13 cellular contexts compared by ENCODE assay signal in genomic region chr19:17557461-17557860, GRCh38. TPM values are rescaled to one million over a fixed set of nuclear protein-coding genes. Genes with fewer than 3 reads are reported as not detected.
DNase-seq lines count a peak whose midpoint lies in the region; ATAC-seq, FAIRE-seq and TF ChIP-seq lines count a peak whose summit lies in the region.
"Had no signal": no experiment of that assay in that cellular context is flagged by ENCODE, and none has a peak within 500 bp of the region (broad histone marks: within the 10 kb centered on the region; RNA-seq: fewer than 3 reads in every experiment).

No MANE protein-coding gene starts in this region.

- no peak overlapping the region for H3K9ac ChIP-seq in K562 (ENCODE audit: insufficient read depth in 1 of 2, low read depth in 2 of 2, low read length in 2 of 2)

- TF ChIP-seq RAD21 in K562 (CRISPR knock-in tag; conservative IDR thresholded peaks at IDR 0.05 in 1 of 2, IDR thresholded peaks at IDR 0.05 in 1 of 2) = no peak

- H2AFZ ChIP-seq in K562 (ENCODE audit: low read depth, low read length) = no peak overlapping the region

- no peak overlapping the region for H3K4me2 ChIP-seq in K562 (ENCODE audit: insufficient read depth, low read length)

- H3K36me3 Mint-ChIP-seq in activated T-cell treated with anti-CD3 and anti-CD28 coated beads, Interleukin-2, amount 50 U/mL, for 72 hours (ENCODE audit: insufficient read depth in 2 of 2) = peaks cover 7 to 13% of the 10 kb centered on the region in 2 donors

- H3K9me3 ChIP-seq in K562 (replicated peaks; ENCODE audit: control insufficient read depth, insufficient read depth, low read depth, low read length) (no peaks in the 10 kb centered on the region), neutrophil (no peaks in the 10 kb centered on the region), esophagus muscularis mucosa (no peaks in the 10 kb centered on the region)

- no TSS peak for BruUV-seq in K562 (replicated peaks; lab: Mats Ljungman, UMichigan)

- TF ChIP-seq POLR2A in K562 (conservative IDR thresholded peaks at IDR 0.05) = no peak
- no peak for TF ChIP-seq POLR2A in esophagus muscularis mucosa (IDR thresholded peaks at IDR 0.05; ENCODE audit: low read depth)

- FAIRE-seq in K562 (lab: Jason Lieb, UNC) = no peak

- in situ Hi-C loops in K562 (cut with MboI) = no loop called here

- H3K27me3 Mint-ChIP-seq in activated T-cell treated with anti-CD3 and anti-CD28 coated beads, Interleukin-2, amount 50 U/mL, for 72 hours (ENCODE audit: low read depth) = no peaks in the 10 kb centered on the region

- H3K27ac ChIP-seq in K562 (ENCODE audit: extremely low read depth, low read depth, low read length) = no peak overlapping the region
- peak overlapping the region; percentile 89 for H3K27ac ChIP-seq in neutrophil
- H3K27ac ChIP-seq in esophagus muscularis mucosa (replicated peaks in 1 of 4) = no peak overlapping the region

- H3K4me3 ChIP-seq in K562 = no peak overlapping the region
- peak overlapping the region in 1 of 2 experiments; percentile 85 for H3K4me3 ChIP-seq in neutrophil (ENCODE audit: low read depth in 1 of 2, low read length in 1 of 2)
- H3K4me3 ChIP-seq in esophagus muscularis mucosa = no peak overlapping the region
- H3K4me3 ChIP-seq: lung had no signal

- no peak for TF ChIP-seq CTCF in K562 (IDR thresholded peaks at IDR 0.05 in 2 of 3, conservative IDR thresholded peaks at IDR 0.05 in 1 of 3; ENCODE audit: insufficient read depth in 2 of 3, low read depth in 1 of 3, low read length in 3 of 3)
- TF ChIP-seq CTCF in neutrophil (IDR thresholded peaks at IDR 0.05) = no peak
- TF ChIP-seq CTCF in esophagus muscularis mucosa (IDR thresholded peaks at IDR 0.05) = no peak

- H3K79me2 ChIP-seq in K562 (ENCODE audit: control insufficient read depth, insufficient read depth, low read length) = peaks cover 33% of the 10 kb centered on the region

- peak overlapping the region; percentile 55 to 86 for H3K4me3 Mint-ChIP-seq in activated T-cell treated with anti-CD3 and anti-CD28 coated beads, Interleukin-2, amount 50 U/mL, for 72 hours

- CTCF ChIA-PET in K562 (lab: Yijun Ruan, JAX; ENCODE audit: low intra/inter-chr PET ratio) = no interaction called here

- intact Hi-C loops in K562 (cut with micrococcal nuclease) = no loop called here
- intact Hi-C loops in esophagus muscularis mucosa (cut with DNase I) = no loop called here

- TF ChIP-seq EP300 in K562 (IDR thresholded peaks at IDR 0.05; ENCODE audit: low read length) (no peak), esophagus muscularis mucosa (IDR thresholded peaks at IDR 0.05) (no peak)

- H3K27ac Mint-ChIP-seq in activated T-cell treated with anti-CD3 and anti-CD28 coated beads, Interleukin-2, amount 50 U/mL, for 72 hours = no peak overlapping the region

- H3K9me3 Mint-ChIP-seq in activated T-cell treated with anti-CD3 and anti-CD28 coated beads, Interleukin-2, amount 50 U/mL, for 72 hours = no peaks in the 10 kb centered on the region

- 95% methylated on average over 9 of the region's 9 CpGs for WGBS in K562 (ENCODE audit: insufficient coverage, low coverage, missing lambda C conversion rate)
- WGBS in esophagus muscularis mucosa = 79% methylated on average over 9 of the region's 9 CpGs

- peaks cover 47% of the 10 kb centered on the region for H3K36me3 ChIP-seq in K562 (ENCODE audit: control insufficient read depth, insufficient read depth, low read length)
- peaks cover 20% of the 10 kb centered on the region for H3K36me3 ChIP-seq in neutrophil
- H3K36me3 ChIP-seq in esophagus muscularis mucosa = peaks cover 17 to 50% (median 40%) of the 10 kb centered on the region in 4 donors

- no peaks in the 10 kb centered on the region for H3K9me1 ChIP-seq in K562 (ENCODE audit: control insufficient read depth, insufficient read depth, low read length)

- H4K20me1 ChIP-seq in K562 (replicated peaks; ENCODE audit: control insufficient read depth, insufficient read depth, low read length) = no peaks in the 10 kb centered on the region

- peaks cover 10 to 38% of the 10 kb centered on the region in 2 experiments; a peak in 4 of 5 replicates for H3K4me1 ChIP-seq in K562 (replicated peaks in 1 of 2; ENCODE audit: control insufficient read depth in 2 of 2, insufficient read depth in 2 of 2, low read length in 2 of 2)
- H3K4me1 ChIP-seq in neutrophil (ENCODE audit: control insufficient read depth in 1 of 2, insufficient read depth in 1 of 2, low read depth in 1 of 2, low read length in 1 of 2) = peaks cover 55 to 71% of the 10 kb centered on the region in 2 experiments
- peaks cover 36 to 61% (median 49%) of the 10 kb centered on the region in 4 donors for H3K4me1 ChIP-seq in esophagus muscularis mucosa

- POLR2A ChIA-PET in K562 (lab: Yijun Ruan, JAX) = interaction anchor here (0.6 to 2.4 kb wide), 3 partner anchors 11 to 19 kb away, joined by 3 to 8 read pairs (median 4); no protein-coding TSS in a partner anchor

- DNase-seq in activated T-cell treated with anti-CD3 and anti-CD28 coated beads, Interleukin-2, amount 50 U/mL, for 72 hours = no peak
- no peak for DNase-seq in activated T-cell treated with anti-CD3 and anti-CD28 coated beads for 4 hours
- peak; percentile 46 for DNase-seq in NOMO-1 treated with dmso at 0.1 percent for 144 hours (lab: John Stamatoyannopoulos, UW; ENCODE audit: unreplicated experiment)
- DNase-seq in K562 (ENCODE audit: extremely low read depth in 1 of 4, low spot score in 3 of 4) = no peak
- DNase-seq in RPMI8226 = no peak
- DNase-seq in effector CD8-positive, alpha-beta T cell (lab: John Stamatoyannopoulos, UW) = no peak
- DNase-seq in esophagus muscularis mucosa (ENCODE audit: extremely low spot score) = no peak
- DNase-seq: EL, HCEC 1CT, NCI-H146, NCI-H774 had no signal

- H3K27me3 ChIP-seq in K562 (ENCODE audit: control insufficient read depth in 2 of 2, insufficient read depth in 2 of 2, low read length in 2 of 2) (no peaks in the 10 kb centered on the region), neutrophil (no peaks in the 10 kb centered on the region), esophagus muscularis mucosa (peaks cover 0 to 3% (median 0%) of the 10 kb centered on the region in 4 donors)

- peaks cover 17% of the 10 kb centered on the region for H3K4me1 Mint-ChIP-seq in activated T-cell treated with anti-CD3 and anti-CD28 coated beads, Interleukin-2, amount 50 U/mL, for 72 hours (ENCODE audit: low read depth)

- no peak for ATAC-seq in activated T-cell treated with anti-CD3 and anti-CD28 coated beads, Interleukin-2, amount 50 U/mL, for 72 hours (replicated peaks in 1 of 2)
- ATAC-seq in K562 = no peak

RNA-seq across cellular contexts. Expression of gene COLGALT1, which starts 2.0 kb away (rescaled TPM):
- 10 to 100 TPM; 38.3 to 46.3 TPM for total RNA-seq in activated T-cell treated with anti-CD3 and anti-CD28 coated beads, Interleukin-2, amount 50 U/mL, for 72 hours
- 106 and 273 TPM in 2 replicates for total RNA-seq in K562 (2011; cell fraction: chromatin; rRNA removed; ENCODE audit: low replicate concordance)
- total RNA-seq in K562 (2011; cell fraction: nucleolus; rRNA removed) = 296 and 314 TPM in 2 replicates
- total RNA-seq in K562 (2011; cell fraction: nucleoplasm; rRNA removed) = 215 and 219 TPM in 2 replicates
- total RNA-seq in K562 (2014; rRNA removed) (82.6 and 90.5 TPM in 2 replicates), K562 (2014; rRNA removed; fragmentation: Illumina TruSeq; extraction: Trizol) (35.5 and 50.0 TPM in 2 replicates), K562 (2015; rRNA removed; fragmentation: Illumina TruSeq; extraction: Trizol) (64.3 and 64.8 TPM in 2 replicates), K562 (2021) (119 TPM in 2 replicates), esophagus muscularis mucosa (10 to 100 TPM; 54.2 to 92.6 (median 61.5) TPM)
- polyA plus RNA-seq in K562 (2011; rRNA removed) (114 and 144 TPM in 2 replicates), K562 (2014; fragmentation: Illumina TruSeq; extraction: Trizol) (84.8 and 97.0 TPM in 2 replicates), K562 (2014; fragmentation: Nextera tagmentation; extraction: Ambion mirVana) (10 to 100 TPM in 1 of 2 experiments, 1 to 10 TPM in 1; 4.9 to 18.1 TPM), K562 (2014; rRNA removed) (86.0 and 87.5 TPM in 2 replicates)
- polyA plus RNA-seq in K562 (2011; cell fraction: cytosol; rRNA removed) = 128 and 182 TPM in 2 replicates
- 207 and 344 TPM in 2 replicates for polyA plus RNA-seq in K562 (2011; cell fraction: nucleus; rRNA removed)
- polyA plus RNA-seq in K562 (2012) = 78.2 and 109 TPM in 2 replicates
- 78.1 and 108 TPM in 2 replicates for polyA minus RNA-seq in K562 (2011; rRNA and poly(A)+ RNA removed)
- 89.7 and 127 TPM in 2 replicates for polyA minus RNA-seq in K562 (2011; cell fraction: cytosol; rRNA and poly(A)+ RNA removed)
- polyA minus RNA-seq in K562 (2011; cell fraction: nucleus; rRNA and poly(A)+ RNA removed) = 32.6 and 43.8 TPM in 2 replicates

RNA-seq across cellular contexts. Expression of gene PGLS, which starts 46.0 kb away (rescaled TPM):
- total RNA-seq in activated T-cell treated with anti-CD3 and anti-CD28 coated beads, Interleukin-2, amount 50 U/mL, for 72 hours = 10 to 100 TPM; 56.5 to 63.6 TPM
- total RNA-seq in K562 (2011; cell fraction: chromatin; rRNA removed; ENCODE audit: low replicate concordance) = 25.8 and 59.8 TPM in 2 replicates
- 50.9 and 57.9 TPM in 2 replicates for total RNA-seq in K562 (2011; cell fraction: nucleolus; rRNA removed)
- 34.4 and 35.8 TPM in 2 replicates for total RNA-seq in K562 (2011; cell fraction: nucleoplasm; rRNA removed)
- total RNA-seq in K562 (2014; rRNA removed) (38.1 and 42.4 TPM in 2 replicates), K562 (2014; rRNA removed; fragmentation: Illumina TruSeq; extraction: Trizol) (5.7 and 10.9 TPM in 2 replicates), K562 (2015; rRNA removed; fragmentation: Illumina TruSeq; extraction: Trizol) (27.7 and 31.0 TPM in 2 replicates), K562 (2021) (61.1 and 65.5 TPM in 2 replicates), esophagus muscularis mucosa (10 to 100 TPM; 39.0 to 75.5 (median 49.9) TPM)
- polyA plus RNA-seq in K562 (2011; rRNA removed) (21.2 and 39.4 TPM in 2 replicates), K562 (2014; fragmentation: Illumina TruSeq; extraction: Trizol) (23.7 and 27.1 TPM in 2 replicates), K562 (2014; fragmentation: Nextera tagmentation; extraction: Ambion mirVana) (1 to 10 TPM in 1 of 2 experiments, under 1 TPM in 1; 0.79 to 1.1 TPM), K562 (2014; rRNA removed) (51.7 and 52.6 TPM in 2 replicates)
- 57.8 and 119 TPM in 2 replicates for polyA plus RNA-seq in K562 (2011; cell fraction: cytosol; rRNA removed)
- polyA plus RNA-seq in K562 (2011; cell fraction: nucleus; rRNA removed) = 39.0 and 56.0 TPM in 2 replicates
- polyA plus RNA-seq in K562 (2012) = 40.4 and 112 TPM in 2 replicates
- polyA minus RNA-seq in K562 (2011; rRNA and poly(A)+ RNA removed) = 13.2 and 17.5 TPM in 2 replicates
- polyA minus RNA-seq in K562 (2011; cell fraction: cytosol; rRNA and poly(A)+ RNA removed) = 28.4 and 35.0 TPM in 2 replicates
- 23.0 and 27.4 TPM in 2 replicates for polyA minus RNA-seq in K562 (2011; cell fraction: nucleus; rRNA and poly(A)+ RNA removed)
